Comparison of ENCODE assay signal across 16 cellular contexts in the genomic region with DNA sequence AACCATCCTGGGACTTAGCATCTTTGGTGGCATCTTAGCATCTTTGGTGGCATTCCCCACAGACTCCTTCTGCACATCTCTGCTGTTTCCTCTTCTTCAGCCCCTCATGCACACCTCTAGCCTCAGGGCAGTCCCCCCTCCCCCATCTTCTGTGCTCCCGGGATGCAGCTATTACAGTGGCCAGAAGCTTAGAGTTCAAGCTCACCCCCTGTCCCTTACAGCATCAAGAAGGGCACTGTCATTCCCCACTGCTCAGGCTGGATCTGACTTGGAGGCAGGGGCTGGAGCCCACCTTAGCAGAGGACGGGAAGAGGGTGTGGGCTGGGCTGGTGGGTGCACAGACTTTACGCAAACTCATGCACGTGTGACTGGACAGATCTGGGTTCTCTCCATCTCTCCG. TPM values are rescaled to one million over a fixed set of nuclear protein-coding genes. Genes with fewer than 3 reads are reported as not detected.
DNase-seq lines count a peak whose midpoint lies in the region; ATAC-seq, FAIRE-seq and TF ChIP-seq lines count a peak whose summit lies in the region.
"Had no signal": no experiment of that assay in that cellular context is flagged by ENCODE, and none has a peak within 500 bp of the region (broad histone marks: within the 10 kb centered on the region; RNA-seq: fewer than 3 reads in every experiment).

No MANE protein-coding gene starts in this region.

- no peak overlapping the region for H3K56ac ChIP-seq in H1 (replicated peaks; ENCODE audit: insufficient read length, low read depth, low read length)

- CTCF ChIA-PET in H1 (lab: Charles Lee; ENCODE audit: partially characterized antibody): interaction anchor here (0.6 to 5.2 kb wide), 22 partner anchors 8 to 164 kb away, joined by 3 to 36 read pairs (median 6); no protein-coding TSS in a partner anchor

- peak overlapping the region; percentile 53; the same call in 1 of the 2 replicates for H2BK5ac ChIP-seq in H1 (ENCODE audit: low read depth, low read length)

- H3K9ac ChIP-seq in H1 (replicated peaks in 1 of 4; ENCODE audit: extremely low read depth in 1 of 4, low read depth in 3 of 4, low read length in 3 of 4) (no peak overlapping the region; a peak in 1 of 7 replicates), MM.1S (ENCODE audit: low read length) (no peak overlapping the region)

- H3K79me1 ChIP-seq in H1 (ENCODE audit: low read depth, low read length): no peaks in the 10 kb centered on the region; the same call in 1 of the 2 replicates

- peak overlapping the region; percentile 60; the same call in 1 of the 2 replicates for H2BK12ac ChIP-seq in H1 (ENCODE audit: low read depth, low read length)

- H2AFZ ChIP-seq in H1 (ENCODE audit: low read length): no peak overlapping the region
- H2AFZ ChIP-seq in MM.1S (ENCODE audit: low read length): no peak overlapping the region

- H3K14ac ChIP-seq in H1 (ENCODE audit: insufficient read length): no peak overlapping the region

- no peak overlapping the region for H3K27ac ChIP-seq in H1 (ENCODE audit: low read depth, low read length)
- peak overlapping the region; percentile 36 for H3K27ac ChIP-seq in thymus (ENCODE audit: low read depth)
- H3K27ac ChIP-seq in MM.1S (ENCODE audit: low read length): no peak overlapping the region

- H3K4me3 ChIP-seq in H1 (ENCODE audit: extremely low read depth in 1 of 4, insufficient read depth in 2 of 4, low read depth in 3 of 4, low read length in 4 of 4): peak overlapping the region; percentile 36 to 77 (median 74)
- H3K4me3 ChIP-seq in thymus (ENCODE audit: low read length): no peak overlapping the region
- H3K4me3 ChIP-seq in MM.1S (ENCODE audit: low read length): no peak overlapping the region

- peaks cover 17% of the 10 kb centered on the region for H3K23me2 ChIP-seq in H1 (ENCODE audit: low read depth, low read length)

- peak overlapping the region; percentile 28; the same call in 1 of the 2 replicates for H4K8ac ChIP-seq in H1 (ENCODE audit: extremely low read depth, insufficient read depth, low read length)

- H4K20me1 ChIP-seq in H1 (replicated peaks in 1 of 2; ENCODE audit: control insufficient read depth in 1 of 2, insufficient read depth in 2 of 2, low read length in 2 of 2) (no peaks in the 10 kb centered on the region), MM.1S (ENCODE audit: insufficient read depth, low read length) (no peaks in the 10 kb centered on the region)

- no peak overlapping the region for H2AK5ac ChIP-seq in H1 (ENCODE audit: low read depth, low read length)

- H3K27me3 ChIP-seq in H1 (replicated peaks in 1 of 4; ENCODE audit: control insufficient read depth in 3 of 4, extremely low read depth in 1 of 4, insufficient read depth in 3 of 4, low read length in 3 of 4) (peaks cover 0 to 21% (median 10%) of the 10 kb centered on the region in 4 experiments; a peak in 4 of 7 replicates), thymus (ENCODE audit: control insufficient read depth, insufficient read depth) (peaks cover 33% of the 10 kb centered on the region), MM.1S (replicated peaks; ENCODE audit: insufficient read depth, low read length) (peaks cover 71% of the 10 kb centered on the region)

- H3K4me1 ChIP-seq in H1 (replicated peaks in 1 of 4; ENCODE audit: control insufficient read depth in 3 of 4, insufficient read depth in 4 of 4, low read length in 3 of 4): peaks cover 5 to 29% (median 18%) of the 10 kb centered on the region in 4 experiments
- no peaks in the 10 kb centered on the region for H3K4me1 ChIP-seq in thymus (ENCODE audit: control insufficient read depth, insufficient read depth, low read length)
- no peaks in the 10 kb centered on the region for H3K4me1 ChIP-seq in MM.1S (ENCODE audit: low read length)

- H3K4me2 ChIP-seq in H1 (ENCODE audit: insufficient read depth in 1 of 2, low read depth in 2 of 2, low read length in 2 of 2) (peak overlapping the region; percentile 96 to 99), MM.1S (ENCODE audit: low read depth, low read length) (no peak overlapping the region)

- WGBS in H1 (ENCODE audit: extremely low coverage in 1 of 2, insufficient coverage in 1 of 2, insufficient read length in 1 of 2, insufficient replicate concordance in 2 of 2, low coverage in 1 of 2, low lambda C conversion rate in 2 of 2, missing lambda C conversion rate in 1 of 2), 2 experiments: 4% methylated on average over 5 of the region's 5 CpGs; no CpG with 5 or more reads in 1 of the 2 experiments
- WGBS in thymus: 26% methylated on average over 5 of the region's 5 CpGs

- no peaks in the 10 kb centered on the region for H3K9me2 ChIP-seq in MM.1S (replicated peaks; ENCODE audit: insufficient read depth, low read length)

- H2BK20ac ChIP-seq in H1 (ENCODE audit: low read length): no peak overlapping the region

- intact Hi-C loops in left colon (cut with DNase I, micrococcal nuclease): no loop called here

- peak overlapping the region; percentile 88 for H3K18ac ChIP-seq in H1 (ENCODE audit: extremely low read depth, low read length)

- 0 out of 4 replicates have a peak, but pooled peaks cover 0 to 2% of the 10 kb centered on the region in 2 experiments for H3K79me2 ChIP-seq in H1 (ENCODE audit: control insufficient read depth in 1 of 2, insufficient read depth in 2 of 2, low read length in 2 of 2)
- no peaks in the 10 kb centered on the region for H3K79me2 ChIP-seq in MM.1S (ENCODE audit: low read length)

- H4K5ac ChIP-seq in H1 (ENCODE audit: insufficient read length, low read depth, low read length): no peak overlapping the region

- H2BK120ac ChIP-seq in H1 (replicated peaks; ENCODE audit: low read depth, low read length): no peak overlapping the region

- no peak for TF ChIP-seq RAD21 in H1 (IDR thresholded peaks at IDR 0.05 in 1 of 2, conservative IDR thresholded peaks at IDR 0.05 in 1 of 2; ENCODE audit: low read depth in 2 of 2, low read length in 2 of 2)

- no peak overlapping the region for H3K23ac ChIP-seq in H1 (ENCODE audit: insufficient read length)

- peak; percentile 21 for ATAC-seq in left colon
- ATAC-seq in HG03097 (IDR thresholded peaks at IDR 0.05; ENCODE audit: low FRiP score, unreplicated experiment): no peak
- ATAC-seq: stimulated activated effector memory CD8-positive, alpha-beta T cell treated with anti-CD3 and anti-CD28 coated beads, Interleukin-12 subunit alpha, Interleukin-12 subunit beta, amount 100 ng/mL, for 72 hours had no signal

- H3K9me3 ChIP-seq in H1 (ENCODE audit: insufficient read depth in 2 of 2, low read depth in 1 of 2, low read length in 1 of 2) (no peaks in the 10 kb centered on the region), thymus (ENCODE audit: control insufficient read depth) (no peaks in the 10 kb centered on the region), MM.1S (replicated peaks; ENCODE audit: insufficient read depth, low read length) (no peaks in the 10 kb centered on the region)

- H2BK15ac ChIP-seq in H1 (ENCODE audit: low read length): peak overlapping the region; percentile 77; the same call in 1 of the 2 replicates

- TF ChIP-seq CTCF in H1 (IDR thresholded peaks at IDR 0.05; ENCODE audit: control extremely low read depth in 1 of 3, insufficient read depth in 1 of 3, low read depth in 1 of 3, low read length in 3 of 3): no peak
- TF ChIP-seq CTCF in MM.1S (IDR thresholded peaks at IDR 0.05; ENCODE audit: low read length): no peak

- FAIRE-seq in H1 (lab: Jason Lieb, UNC): no peak

- no peak for TF ChIP-seq POLR2A in H1 (IDR thresholded peaks at IDR 0.05; ENCODE audit: control extremely low read depth in 1 of 2, low read depth in 2 of 2, low read length in 2 of 2)

- no peaks in the 10 kb centered on the region for H3F3A ChIP-seq in MM.1S (ENCODE audit: insufficient read depth, low read length)

- no peak for TF ChIP-seq EP300 in H1 (IDR thresholded peaks at IDR 0.05; ENCODE audit: borderline replicate concordance in 1 of 2, low read depth in 2 of 2, low read length in 2 of 2)

- no peak overlapping the region for H4K91ac ChIP-seq in H1 (replicated peaks; ENCODE audit: insufficient read length, low read length)

- POLR2A ChIA-PET in H1 (lab: Charles Lee; ENCODE audit: partially characterized antibody): interaction anchor here (0.7 to 4.3 kb wide), 12 partner anchors 9 to 333 kb away, joined by 3 to 13 read pairs (median 4); partner anchors contain the start of genes CACNA1G and TOB1

- peaks cover 0 to 3% (median 0%) of the 10 kb centered on the region in 4 experiments; a peak in 1 of 8 replicates for H3K36me3 ChIP-seq in H1 (ENCODE audit: control insufficient read depth in 2 of 4, insufficient read depth in 4 of 4, low read length in 3 of 4)
- no peaks in the 10 kb centered on the region for H3K36me3 ChIP-seq in thymus (ENCODE audit: control insufficient read depth, insufficient read depth)
- no peaks in the 10 kb centered on the region for H3K36me3 ChIP-seq in MM.1S (replicated peaks; ENCODE audit: insufficient read depth, low read length)

- DNase-seq in DMS53 (lab: John Stamatoyannopoulos, UW) (peak; percentile 59), DMS53 treated with DMSO at 0.1 percent for 48 hours (lab: John Stamatoyannopoulos, UW; ENCODE audit: unreplicated experiment) (no peak), H1 (ENCODE audit: low read depth in 1 of 2, low spot score in 2 of 2) (peak in 1 of 2 experiments; percentile 66), left colon (no peak), MM.1S (no peak), ecto neural progenitor cell (ENCODE audit: low spot score) (no peak)
- DNase-seq: activated CD4-positive, alpha-beta T cell treated with anti-CD3 and anti-CD28 coated beads for 48 hours; activated effector memory CD4-positive, alpha-beta T cell treated with anti-CD3 and anti-CD28 coated beads, Interleukin-2, amount 50 U/mL, for 16 hours; dermis blood vessel endothelial cell; DMS 273 treated with DMSO at 0.1 percent for 48 hours; MV-4-11 had no signal

- no peak overlapping the region for H3K4ac ChIP-seq in H1 (replicated peaks; ENCODE audit: insufficient read length, low read depth, low read length)

RNA-seq across cellular contexts. Expression of gene EPN3, which starts 0.7 kb away (rescaled TPM):
- total RNA-seq in H1 (2021; fragmentation: NEBNext Ultra II Directional; extraction: Animal tissue kit (Norgen Biotek cat#: 25700)): 5.8 and 7.9 TPM in 2 replicates
- polyA plus RNA-seq in H1 (2011; rRNA removed) (6.7 and 8.1 TPM in 2 replicates), thymus (5.3 TPM)
- polyA plus RNA-seq in H1 (2011; cell fraction: cytosol; rRNA removed): 4.7 TPM
- polyA plus RNA-seq in H1 (2011; cell fraction: nucleus; rRNA removed): 9.8 TPM
- polyA plus RNA-seq in H1 (2012, experiment 1 of 2): 4.6 to 8.1 TPM (median 4.8 TPM) in 4 replicates
- 18.3 TPM for polyA plus RNA-seq in H1 (2012, experiment 2 of 2)
- polyA plus RNA-seq in H1 (2013, experiment 1 of 2): 4.9 TPM
- polyA plus RNA-seq in H1 (2013, experiment 2 of 2): 5.5 TPM
- 3.8 and 4.1 TPM in 2 replicates for polyA minus RNA-seq in H1 (2011; rRNA and poly(A)+ RNA removed)
- polyA minus RNA-seq in H1 (2011; cell fraction: cytosol; rRNA and poly(A)+ RNA removed): 5.2 TPM
- 11.3 TPM for polyA minus RNA-seq in H1 (2011; cell fraction: nucleus; rRNA and poly(A)+ RNA removed)
- 10 to 100 TPM; 40.1 to 58.5 TPM for total RNA-seq in left colon
- total RNA-seq: SK-MEL-5 had no signal
- polyA plus RNA-seq: neural cell had no signal

RNA-seq across cellular contexts. Expression of gene SPATA20, which starts 13.8 kb away (rescaled TPM):
- total RNA-seq in H1 (2021; fragmentation: NEBNext Ultra II Directional; extraction: Animal tissue kit (Norgen Biotek cat#: 25700)): 16.2 and 16.7 TPM in 2 replicates
- polyA plus RNA-seq in H1 (2011; rRNA removed) (17.5 and 23.2 TPM in 2 replicates), thymus (12.4 TPM)
- polyA plus RNA-seq in H1 (2011; cell fraction: cytosol; rRNA removed): 18.3 TPM
- polyA plus RNA-seq in H1 (2011; cell fraction: nucleus; rRNA removed): 124 TPM
- 10.5 to 22.8 TPM (median 22.0 TPM) in 4 replicates for polyA plus RNA-seq in H1 (2012, experiment 1 of 2)
- 15.5 TPM for polyA plus RNA-seq in H1 (2012, experiment 2 of 2)
- polyA plus RNA-seq in H1 (2013, experiment 1 of 2): 16.1 TPM
- 14.2 TPM for polyA plus RNA-seq in H1 (2013, experiment 2 of 2)
- polyA minus RNA-seq in H1 (2011; rRNA and poly(A)+ RNA removed): 9.0 and 10.5 TPM in 2 replicates
- 10.6 TPM for polyA minus RNA-seq in H1 (2011; cell fraction: cytosol; rRNA and poly(A)+ RNA removed)
- 32.9 TPM for polyA minus RNA-seq in H1 (2011; cell fraction: nucleus; rRNA and poly(A)+ RNA removed)
- total RNA-seq in left colon: 10 to 100 TPM; 61.1 to 66.7 TPM

RNA-seq across cellular contexts. Expression of gene MYCBPAP, which starts 24.9 kb away (rescaled TPM):
- 1.7 and 3.3 TPM in 2 replicates for total RNA-seq in H1 (2021; fragmentation: NEBNext Ultra II Directional; extraction: Animal tissue kit (Norgen Biotek cat#: 25700))
- polyA plus RNA-seq in H1 (2011; rRNA removed) (0.89 and 1.2 TPM in 2 replicates), thymus (1.5 TPM)
- polyA plus RNA-seq in H1 (2011; cell fraction: cytosol; rRNA removed): 2.8 TPM
- 9.0 TPM for polyA plus RNA-seq in H1 (2011; cell fraction: nucleus; rRNA removed)
- polyA plus RNA-seq in H1 (2012, experiment 1 of 2): 0.88 to 2.6 TPM (median 2.1 TPM) in 4 replicates
- polyA plus RNA-seq in H1 (2012, experiment 2 of 2): 1.0 TPM
- 0.85 TPM for polyA plus RNA-seq in H1 (2013, experiment 1 of 2)
- polyA plus RNA-seq in H1 (2013, experiment 2 of 2): 0.68 TPM
- 2.2 and 2.6 TPM in 2 replicates for polyA minus RNA-seq in H1 (2011; rRNA and poly(A)+ RNA removed)
- 2.4 TPM for polyA minus RNA-seq in H1 (2011; cell fraction: cytosol; rRNA and poly(A)+ RNA removed)
- polyA minus RNA-seq in H1 (2011; cell fraction: nucleus; rRNA and poly(A)+ RNA removed): 6.1 TPM
- total RNA-seq in left colon: 1 to 10 TPM; 2.1 to 2.8 TPM

RNA-seq across cellular contexts. Expression of gene CACNA1G, which starts 27.3 kb away (rescaled TPM):
- 4.8 and 4.9 TPM in 2 replicates for total RNA-seq in H1 (2021; fragmentation: NEBNext Ultra II Directional; extraction: Animal tissue kit (Norgen Biotek cat#: 25700))
- polyA plus RNA-seq in H1 (2011; rRNA removed) (2.9 and 4.8 TPM in 2 replicates), thymus (0.27 TPM)
- polyA plus RNA-seq in H1 (2011; cell fraction: cytosol; rRNA removed): 3.4 TPM
- polyA plus RNA-seq in H1 (2011; cell fraction: nucleus; rRNA removed): 10.8 TPM
- polyA plus RNA-seq in H1 (2012, experiment 1 of 2): 4.0 to 4.7 TPM (median 4.5 TPM) in 4 replicates
- polyA plus RNA-seq in H1 (2012, experiment 2 of 2): 4.1 TPM
- 2.5 TPM for polyA plus RNA-seq in H1 (2013, experiment 1 of 2)
- 2.6 TPM for polyA plus RNA-seq in H1 (2013, experiment 2 of 2)
- polyA minus RNA-seq in H1 (2011; rRNA and poly(A)+ RNA removed): 5.9 and 6.1 TPM in 2 replicates
- polyA minus RNA-seq in H1 (2011; cell fraction: cytosol; rRNA and poly(A)+ RNA removed): 3.8 TPM
- polyA minus RNA-seq in H1 (2011; cell fraction: nucleus; rRNA and poly(A)+ RNA removed): 7.7 TPM
- under 1 TPM; 0.03 to 0.06 TPM for total RNA-seq in left colon
- total RNA-seq: dermis blood vessel endothelial cell, SK-MEL-5 had no signal

RNA-seq across cellular contexts. Expression of gene RSAD1, which starts 54.5 kb away (rescaled TPM):
- total RNA-seq in H1 (2021; fragmentation: NEBNext Ultra II Directional; extraction: Animal tissue kit (Norgen Biotek cat#: 25700)): 31.3 and 33.5 TPM in 2 replicates
- polyA plus RNA-seq in H1 (2011; rRNA removed): 17.9 and 21.9 TPM in 2 replicates
- polyA plus RNA-seq in H1 (2011; cell fraction: cytosol; rRNA removed): 27.8 TPM
- polyA plus RNA-seq in H1 (2011; cell fraction: nucleus; rRNA removed): 69.5 TPM
- polyA plus RNA-seq in H1 (2012, experiment 1 of 2): 19.7 to 31.1 TPM (median 26.9 TPM) in 4 replicates
- polyA plus RNA-seq in H1 (2012, experiment 2 of 2): 14.4 TPM
- polyA plus RNA-seq in H1 (2013, experiment 1 of 2): 16.6 TPM
- 14.4 TPM for polyA plus RNA-seq in H1 (2013, experiment 2 of 2)
- 18.8 and 19.6 TPM in 2 replicates for polyA minus RNA-seq in H1 (2011; rRNA and poly(A)+ RNA removed)
- polyA minus RNA-seq in H1 (2011; cell fraction: cytosol; rRNA and poly(A)+ RNA removed): 22.9 TPM
- polyA minus RNA-seq in H1 (2011; cell fraction: nucleus; rRNA and poly(A)+ RNA removed): 41.0 TPM
- total RNA-seq in left colon: 10 to 100 TPM; 29.1 to 33.9 TPM
- 36.4 TPM for polyA plus RNA-seq in thymus

Comparison
In these comparisons a context has a peak if more than half of its experiments do, and no peak if none do; other contexts are left out.
1. H3K4me3 ChIP-seq: peak in H1 (4 of 4); none in thymus (single experiment) and MM.1S (single experiment).